Comparison of ENCODE assay signal across 8 cellular contexts in the genomic region with DNA sequence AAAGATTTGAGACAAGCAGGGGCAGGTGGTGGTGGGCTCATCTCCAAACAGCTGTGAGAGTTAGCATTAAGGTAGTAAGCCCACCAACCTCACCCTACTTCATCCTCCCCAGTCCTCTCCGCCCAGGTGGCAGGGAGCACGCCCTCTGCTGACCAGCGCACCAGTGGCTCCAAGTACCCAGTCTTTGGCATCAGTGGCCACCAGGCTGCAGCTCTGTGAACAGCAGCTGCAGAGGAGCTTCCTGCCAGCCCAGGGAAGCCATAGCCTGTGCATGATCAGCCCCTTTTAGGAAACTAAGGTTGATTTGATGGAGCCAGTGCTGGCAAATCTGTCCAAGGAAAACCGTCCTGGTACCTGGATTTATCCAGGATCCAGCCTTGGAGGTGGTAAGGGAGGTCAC. TPM values are rescaled to one million over a fixed set of nuclear protein-coding genes. Genes with fewer than 3 reads are reported as not detected.
DNase-seq lines count a peak whose midpoint lies in the region; ATAC-seq and TF ChIP-seq lines count a peak whose summit lies in the region.

No MANE protein-coding gene starts in this region.

- TF ChIP-seq CTCF in Peyer's patch (IDR thresholded peaks at IDR 0.05) (peak in 4 of 6 experiments; percentile 14 to 50 (median 46)), epithelial cell of proximal tubule (conservative IDR thresholded peaks at IDR 0.05; ENCODE audit: low read depth, low read length) (peak; percentile 88), psoas muscle (IDR thresholded peaks at IDR 0.05) (peak; percentile 57)

- no peak overlapping the region for H3K27ac Mint-ChIP-seq in activated CD4-positive, alpha-beta T cell treated with anti-CD3 and anti-CD28 coated beads for 36 hours

- ATAC-seq in activated CD4-positive, alpha-beta T cell treated with anti-CD3 and anti-CD28 coated beads for 36 hours: peak; percentile 77
- ATAC-seq in HG03135 (IDR thresholded peaks at IDR 0.05; ENCODE audit: unreplicated experiment) (peak; percentile 53), psoas muscle (peak; percentile 76 to 94 (median 85))

- CTCF ChIA-PET in activated CD4-positive, alpha-beta T cell treated with anti-CD3 and anti-CD28 coated beads for 36 hours (lab: Charles Lee): interaction anchor here (0.6 to 4.0 kb wide), 10 partner anchors 9 to 64 kb away, joined by 3 to 23 read pairs (median 4); a partner anchor contains a TSS

- no peak overlapping the region for H3K4me3 Mint-ChIP-seq in activated CD4-positive, alpha-beta T cell treated with anti-CD3 and anti-CD28 coated beads for 36 hours

- 33 to 37% (median 36%) methylated on average over 4 of the region's 4 CpGs for WGBS in psoas muscle, 3 donors

- DNase-seq in activated CD4-positive, alpha-beta T cell treated with anti-CD3 and anti-CD28 coated beads for 36 hours: peak; percentile 59
- no peak for DNase-seq in activated CD4-positive, alpha-beta T cell treated with anti-CD3 and anti-CD28 coated beads for 1 hour
- DNase-seq in Peyer's patch (peak in 2 of 3 donors; percentile 46 to 52), epithelial cell of proximal tubule (ENCODE audit: low read depth) (no peak), psoas muscle (peak; percentile 27 to 64), NCI-H1105 treated with DMSO at 0.1 percent for 48 hours (lab: John Stamatoyannopoulos, UW) (no peak)
- no peak for DNase-seq in effector CD4-positive, alpha-beta T cell

- no peaks in the 10 kb centered on the region for H3K4me1 Mint-ChIP-seq in activated CD4-positive, alpha-beta T cell treated with anti-CD3 and anti-CD28 coated beads for 36 hours

- no peaks in the 10 kb centered on the region for H3K9me3 Mint-ChIP-seq in activated CD4-positive, alpha-beta T cell treated with anti-CD3 and anti-CD28 coated beads for 36 hours (ENCODE audit: low read depth)

- no peaks in the 10 kb centered on the region for H3K36me3 ChIP-seq in Peyer's patch
- H3K36me3 ChIP-seq in psoas muscle (ENCODE audit: insufficient read depth in 1 of 2, low read depth in 1 of 2): no peaks in the 10 kb centered on the region

- H3K9me3 ChIP-seq in Peyer's patch (no peaks in the 10 kb centered on the region), psoas muscle (no peaks in the 10 kb centered on the region)

- H3K4me3 ChIP-seq in Peyer's patch (no peak overlapping the region), epithelial cell of proximal tubule (ENCODE audit: low read depth, low read length) (no peak overlapping the region), psoas muscle (no peak overlapping the region)

- no peaks in the 10 kb centered on the region for H3K36me3 Mint-ChIP-seq in activated CD4-positive, alpha-beta T cell treated with anti-CD3 and anti-CD28 coated beads for 36 hours (ENCODE audit: low read depth)

- TF ChIP-seq POLR2A in Peyer's patch (IDR thresholded peaks at IDR 0.05): no peak

- intact Hi-C loops in activated CD4-positive, alpha-beta T cell treated with anti-CD3 and anti-CD28 coated beads for 36 hours (cut with DNase I, micrococcal nuclease): loop anchor here (1.0 to 5.0 kb wide), 4 partner anchors 54 to 276 kb away; no protein-coding TSS in a partner anchor
- intact Hi-C loops in psoas muscle (cut with DNase I): loop anchor here in 1 of 2 donors (5.0 kb wide), 1 partner anchor 64 kb away; no protein-coding TSS in a partner anchor

- POLR2A ChIA-PET in activated CD4-positive, alpha-beta T cell treated with anti-CD3 and anti-CD28 coated beads for 36 hours (lab: Charles Lee): interaction anchor here (0.6 to 1.0 kb wide), 2 partner anchors 44 to 115 kb away, joined by 3 to 6 read pairs; no protein-coding TSS in a partner anchor

- H3K27me3 ChIP-seq in Peyer's patch (no peaks in the 10 kb centered on the region), psoas muscle (ENCODE audit: insufficient read depth in 3 of 3, low read length in 2 of 3) (no peaks in the 10 kb centered on the region)

- H3K4me1 ChIP-seq in Peyer's patch (no peaks in the 10 kb centered on the region), psoas muscle (no peaks in the 10 kb centered on the region)

- H3K27ac ChIP-seq in Peyer's patch (no peak overlapping the region), psoas muscle (no peak overlapping the region)

- peaks cover 9% of the 10 kb centered on the region for H3K27me3 Mint-ChIP-seq in activated CD4-positive, alpha-beta T cell treated with anti-CD3 and anti-CD28 coated beads for 36 hours

RNA-seq across cellular contexts. Expression of a gene that starts 21.7 kb away (rescaled TPM):
- total RNA-seq in activated CD4-positive, alpha-beta T cell treated with anti-CD3 and anti-CD28 coated beads for 36 hours: 10 to 100 TPM; 24.8 to 25.5 TPM
- total RNA-seq in Peyer's patch (10 to 100 TPM in 3 of 4 donors, 1 to 10 TPM in 1; 6.5 to 40.4 (median 17.2) TPM), epithelial cell of proximal tubule (321 and 498 TPM in 2 replicates), psoas muscle (10 to 100 TPM; 14.2 to 25.5 (median 15.4) TPM)
- polyA plus RNA-seq in psoas muscle: 10 to 100 TPM; 21.5 to 24.7 (median 23.5) TPM

RNA-seq across cellular contexts. Expression of a gene that starts 39.0 kb away (rescaled TPM):
- not detected for total RNA-seq in activated CD4-positive, alpha-beta T cell treated with anti-CD3 and anti-CD28 coated beads for 36 hours
- total RNA-seq in Peyer's patch: not detected
- not detected in 2 replicates for total RNA-seq in epithelial cell of proximal tubule
- not detected for total RNA-seq in psoas muscle
- polyA plus RNA-seq in psoas muscle: not detected

RNA-seq across cellular contexts. Expression of a gene that starts 59.7 kb away (rescaled TPM):
- under 1 TPM; 0.21 to 0.25 TPM for total RNA-seq in activated CD4-positive, alpha-beta T cell treated with anti-CD3 and anti-CD28 coated beads for 36 hours
- total RNA-seq in Peyer's patch (1 to 10 TPM in 1 of 4 donors, under 1 TPM in 1, not detected in 2; 0.85 to 1.1 TPM), epithelial cell of proximal tubule (not detected in 2 replicates), psoas muscle (not detected)
- under 1 TPM in 2 of 3 donors, not detected in 1; 0.03 to 0.21 TPM for polyA plus RNA-seq in psoas muscle

Comparison
In these comparisons a context has a peak if more than half of its experiments do, and no peak if none do; other contexts are left out.
1. DNase-seq: peak in activated CD4-positive, alpha-beta T cell treated with anti-CD3 and anti-CD28 coated beads for 36 hours (single experiment), Peyer's patch (2 of 3) and psoas muscle (2 of 2); none in activated CD4-positive, alpha-beta T cell treated with anti-CD3 and anti-CD28 coated beads for 1 hour (single experiment), epithelial cell of proximal tubule (single experiment), NCI-H1105 treated with DMSO at 0.1 percent for 48 hours (single experiment) and effector CD4-positive, alpha-beta T cell (single experiment).
2. Peak in every context shown above with its lines, with median percentiles within 50 percentile points of each other: ATAC-seq and CTCF ChIP-seq.